In genomic region chrX:114952696-114953095, GRCh38 we compare ENCODE assay signal across 1 cellular context.
TF ChIP-seq lines count a peak whose summit lies in the region.

No MANE protein-coding gene starts in this region.

TF ChIP-seq in WTC11, 78 proteins besides CTCF, POLR2A, EP300 and RAD21 (continued from another document):
- TF ChIP-seq, protein P1, sequence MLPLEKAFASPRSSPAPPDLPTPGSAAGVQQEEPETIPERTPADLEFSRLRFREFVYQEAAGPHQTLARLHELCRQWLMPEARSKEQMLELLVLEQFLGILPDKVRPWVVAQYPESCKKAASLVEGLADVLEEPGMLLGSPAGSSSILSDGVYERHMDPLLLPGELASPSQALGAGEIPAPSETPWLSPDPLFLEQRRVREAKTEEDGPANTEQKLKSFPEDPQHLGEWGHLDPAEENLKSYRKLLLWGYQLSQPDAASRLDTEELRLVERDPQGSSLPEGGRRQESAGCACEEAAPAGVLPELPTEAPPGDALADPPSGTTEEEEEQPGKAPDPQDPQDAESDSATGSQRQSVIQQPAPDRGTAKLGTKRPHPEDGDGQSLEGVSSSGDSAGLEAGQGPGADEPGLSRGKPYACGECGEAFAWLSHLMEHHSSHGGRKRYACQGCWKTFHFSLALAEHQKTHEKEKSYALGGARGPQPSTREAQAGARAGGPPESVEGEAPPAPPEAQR (CRISPR knock-in tag; IDR thresholded peaks at IDR 0.05): no peak
